In genomic region chr3:32797776-32798175, GRCh38 we compare ENCODE assay signal across 20 cellular contexts. TPM values are rescaled to one million over a fixed set of nuclear protein-coding genes. Genes with fewer than 3 reads are reported as not detected.
"Had no signal": no experiment of that assay in that cellular context is flagged by ENCODE, and none has a peak within 500 bp of the region (broad histone marks: within the 10 kb centered on the region; RNA-seq: fewer than 3 reads in every experiment).

No MANE protein-coding gene starts in this region.

- H3K4me3 ChIP-seq: heart right ventricle, lung, prostate gland had no signal

- H3K9me3 ChIP-seq: heart right ventricle, prostate gland had no signal

- H3K27me3 ChIP-seq: heart right ventricle had no signal

- H3K27ac ChIP-seq: heart right ventricle, prostate gland had no signal

- DNase-seq: activated B cell treated with CpG ODN at 0.5 μM for 24 hours; activated CD4-positive, alpha-beta T cell treated with anti-CD3 and anti-CD28 coated beads for 4 hours; activated CD4-positive, alpha-beta T cell treated with anti-CD3 and anti-CD28 coated beads, Interleukin-2, amount 50 U/mL, for 48 hours; activated CD8-positive, alpha-beta memory T cell treated with anti-CD3 and anti-CD28 coated beads, Interleukin-2, amount 50 U/mL, for 48 hours; activated naive CD4-positive, alpha-beta T cell treated with Interleukin-2 at 50 U/mL for 16 hours; activated naive CD8-positive, alpha-beta T cell treated with anti-CD3 and anti-CD28 coated beads for 36 hours; activated T-cell treated with anti-CD3 and anti-CD28 coated beads, Interleukin-2, amount 50 U/mL, for 48 hours; cerebellar nuclear complex; heart right ventricle; naive thymus-derived CD8-positive, alpha-beta T cell; stimulated activated CD4-positive, alpha-beta T cell treated with anti-CD3 and anti-CD28 coated beads, Interleukin-4, amount 100 ng/mL, for 24 hours; stimulated activated naive CD8-positive, alpha-beta T cell treated with anti-CD3 and anti-CD28 coated beads, Interleukin-15, Interleukin-2, amounts not matched to agents 100 U/mL and 50 U/mL, for 24 hours; T1000 had no signal

- H3K4me1 ChIP-seq: heart right ventricle, prostate gland had no signal

- ATAC-seq: heart right ventricle; left lobe of liver; naive thymus-derived CD8-positive, alpha-beta T cell; stimulated activated naive CD8-positive, alpha-beta T cell treated with anti-CD3 and anti-CD28 coated beads, Interleukin-15, Interleukin-2, amounts not matched to agents 100 U/mL and 50 U/mL, for 24 hours had no signal

- H3K36me3 ChIP-seq: heart right ventricle, prostate gland had no signal

RNA-seq across cellular contexts. Expression of gene TRIM71, which starts 20.0 kb away (rescaled TPM):
- total RNA-seq: activated B cell treated with CpG ODN at 0.5 μM for 24 hours; fibroblast of villous mesenchyme; naive thymus-derived CD8-positive, alpha-beta T cell; osteocyte; ureter had no signal
- polyA plus RNA-seq: heart right ventricle; keratinocyte; naive thymus-derived CD8-positive, alpha-beta T cell had no signal
